ENCODE assay signal across 1 cellular context in genomic region chr11:119025978-119026766, GRCh38.
TF ChIP-seq lines count a peak whose summit lies in the region.

No MANE protein-coding gene starts in this region.

TF ChIP-seq in HepG2, 621 proteins besides CTCF, POLR2A, EP300 and RAD21 (continued from another document):
- peak; percentile 42 for TF ChIP-seq ARID4A (CRISPR knock-in tag; IDR thresholded peaks at IDR 0.05; ENCODE audit: borderline replicate concordance)
- peak; percentile 53; the same call in 1 of the 2 replicates for TF ChIP-seq ZNF251 (CRISPR knock-in tag; IDR thresholded peaks at IDR 0.05)
- TF ChIP-seq BHLHE40 (IDR thresholded peaks at IDR 0.05; ENCODE audit: low read length): peak; percentile 36; the same call in 1 of the 2 replicates
- TF ChIP-seq, protein P1, sequence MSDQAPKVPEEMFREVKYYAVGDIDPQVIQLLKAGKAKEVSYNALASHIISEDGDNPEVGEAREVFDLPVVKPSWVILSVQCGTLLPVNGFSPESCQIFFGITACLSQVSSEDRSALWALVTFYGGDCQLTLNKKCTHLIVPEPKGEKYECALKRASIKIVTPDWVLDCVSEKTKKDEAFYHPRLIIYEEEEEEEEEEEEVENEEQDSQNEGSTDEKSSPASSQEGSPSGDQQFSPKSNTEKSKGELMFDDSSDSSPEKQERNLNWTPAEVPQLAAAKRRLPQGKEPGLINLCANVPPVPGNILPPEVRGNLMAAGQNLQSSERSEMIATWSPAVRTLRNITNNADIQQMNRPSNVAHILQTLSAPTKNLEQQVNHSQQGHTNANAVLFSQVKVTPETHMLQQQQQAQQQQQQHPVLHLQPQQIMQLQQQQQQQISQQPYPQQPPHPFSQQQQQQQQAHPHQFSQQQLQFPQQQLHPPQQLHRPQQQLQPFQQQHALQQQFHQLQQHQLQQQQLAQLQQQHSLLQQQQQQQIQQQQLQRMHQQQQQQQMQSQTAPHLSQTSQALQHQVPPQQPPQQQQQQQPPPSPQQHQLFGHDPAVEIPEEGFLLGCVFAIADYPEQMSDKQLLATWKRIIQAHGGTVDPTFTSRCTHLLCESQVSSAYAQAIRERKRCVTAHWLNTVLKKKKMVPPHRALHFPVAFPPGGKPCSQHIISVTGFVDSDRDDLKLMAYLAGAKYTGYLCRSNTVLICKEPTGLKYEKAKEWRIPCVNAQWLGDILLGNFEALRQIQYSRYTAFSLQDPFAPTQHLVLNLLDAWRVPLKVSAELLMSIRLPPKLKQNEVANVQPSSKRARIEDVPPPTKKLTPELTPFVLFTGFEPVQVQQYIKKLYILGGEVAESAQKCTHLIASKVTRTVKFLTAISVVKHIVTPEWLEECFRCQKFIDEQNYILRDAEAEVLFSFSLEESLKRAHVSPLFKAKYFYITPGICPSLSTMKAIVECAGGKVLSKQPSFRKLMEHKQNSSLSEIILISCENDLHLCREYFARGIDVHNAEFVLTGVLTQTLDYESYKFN (CRISPR knock-in tag; conservative IDR thresholded peaks at IDR 0.05): peak; percentile 56; the same call in 1 of the 2 replicates
- peak; percentile 75 for TF ChIP-seq MAX (IDR thresholded peaks at IDR 0.05)
- peak; percentile 60; the same call in 1 of the 2 replicates for TF ChIP-seq CEBPB (IDR thresholded peaks at IDR 0.05; ENCODE audit: borderline replicate concordance, low read depth, low read length)
- no peak for TF ChIP-seq ZNF333 (CRISPR knock-in tag; IDR thresholded peaks at IDR 0.05; ENCODE audit: borderline replicate concordance)
- peak; percentile 66 for TF ChIP-seq ZFX (CRISPR knock-in tag; IDR thresholded peaks at IDR 0.05; ENCODE audit: low read depth)
- 0 out of 2 replicates have a peak, but pooled peaks have one; percentile 23 for TF ChIP-seq SSRP1 (CRISPR knock-in tag; IDR thresholded peaks at IDR 0.05)
- TF ChIP-seq ZNF430 (CRISPR knock-in tag; IDR thresholded peaks at IDR 0.05): 0 out of 2 replicates have a peak, but pooled peaks have one; percentile 10
- no peak for TF ChIP-seq EEA1 (CRISPR knock-in tag; IDR thresholded peaks at IDR 0.05; ENCODE audit: borderline replicate concordance)
- TF ChIP-seq YEATS2 (CRISPR knock-in tag; IDR thresholded peaks at IDR 0.05; ENCODE audit: borderline replicate concordance): no peak
- TF ChIP-seq ZNF713 (CRISPR knock-in tag; IDR thresholded peaks at IDR 0.05): 0 out of 2 replicates have a peak, but pooled peaks have one; percentile 42
- 0 out of 2 replicates have a peak, but pooled peaks have one; percentile 23 for TF ChIP-seq KDM6A (CRISPR knock-in tag; IDR thresholded peaks at IDR 0.05; ENCODE audit: low read depth)
- TF ChIP-seq ZNF776 (CRISPR knock-in tag; IDR thresholded peaks at IDR 0.05): 0 out of 2 replicates have a peak, but pooled peaks have one; percentile 23
- TF ChIP-seq CEBPG (CRISPR knock-in tag; IDR thresholded peaks at IDR 0.05): peak; percentile 37
- TF ChIP-seq, protein P2, sequence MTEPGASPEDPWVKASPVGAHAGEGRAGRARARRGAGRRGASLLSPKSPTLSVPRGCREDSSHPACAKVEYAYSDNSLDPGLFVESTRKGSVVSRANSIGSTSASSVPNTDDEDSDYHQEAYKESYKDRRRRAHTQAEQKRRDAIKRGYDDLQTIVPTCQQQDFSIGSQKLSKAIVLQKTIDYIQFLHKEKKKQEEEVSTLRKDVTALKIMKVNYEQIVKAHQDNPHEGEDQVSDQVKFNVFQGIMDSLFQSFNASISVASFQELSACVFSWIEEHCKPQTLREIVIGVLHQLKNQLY (CRISPR knock-in tag; IDR thresholded peaks at IDR 0.05): no peak
- TF ChIP-seq ZNF331 (CRISPR knock-in tag; IDR thresholded peaks at IDR 0.05): 0 out of 2 replicates have a peak, but pooled peaks have one; percentile 22
- TF ChIP-seq GATAD2A (CRISPR knock-in tag; IDR thresholded peaks at IDR 0.05): peak; percentile 47
- TF ChIP-seq, protein P3, sequence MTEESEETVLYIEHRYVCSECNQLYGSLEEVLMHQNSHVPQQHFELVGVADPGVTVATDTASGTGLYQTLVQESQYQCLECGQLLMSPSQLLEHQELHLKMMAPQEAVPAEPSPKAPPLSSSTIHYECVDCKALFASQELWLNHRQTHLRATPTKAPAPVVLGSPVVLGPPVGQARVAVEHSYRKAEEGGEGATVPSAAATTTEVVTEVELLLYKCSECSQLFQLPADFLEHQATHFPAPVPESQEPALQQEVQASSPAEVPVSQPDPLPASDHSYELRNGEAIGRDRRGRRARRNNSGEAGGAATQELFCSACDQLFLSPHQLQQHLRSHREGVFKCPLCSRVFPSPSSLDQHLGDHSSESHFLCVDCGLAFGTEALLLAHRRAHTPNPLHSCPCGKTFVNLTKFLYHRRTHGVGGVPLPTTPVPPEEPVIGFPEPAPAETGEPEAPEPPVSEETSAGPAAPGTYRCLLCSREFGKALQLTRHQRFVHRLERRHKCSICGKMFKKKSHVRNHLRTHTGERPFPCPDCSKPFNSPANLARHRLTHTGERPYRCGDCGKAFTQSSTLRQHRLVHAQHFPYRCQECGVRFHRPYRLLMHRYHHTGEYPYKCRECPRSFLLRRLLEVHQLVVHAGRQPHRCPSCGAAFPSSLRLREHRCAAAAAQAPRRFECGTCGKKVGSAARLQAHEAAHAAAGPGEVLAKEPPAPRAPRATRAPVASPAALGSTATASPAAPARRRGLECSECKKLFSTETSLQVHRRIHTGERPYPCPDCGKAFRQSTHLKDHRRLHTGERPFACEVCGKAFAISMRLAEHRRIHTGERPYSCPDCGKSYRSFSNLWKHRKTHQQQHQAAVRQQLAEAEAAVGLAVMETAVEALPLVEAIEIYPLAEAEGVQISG (CRISPR knock-in tag; IDR thresholded peaks at IDR 0.05): 0 out of 2 replicates have a peak, but pooled peaks have one; percentile 14
- TF ChIP-seq, protein P4, sequence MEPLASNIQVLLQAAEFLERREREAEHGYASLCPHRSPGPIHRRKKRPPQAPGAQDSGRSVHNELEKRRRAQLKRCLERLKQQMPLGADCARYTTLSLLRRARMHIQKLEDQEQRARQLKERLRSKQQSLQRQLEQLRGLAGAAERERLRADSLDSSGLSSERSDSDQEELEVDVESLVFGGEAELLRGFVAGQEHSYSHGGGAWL (CRISPR knock-in tag; IDR thresholded peaks at IDR 0.05): no peak
- TF ChIP-seq, protein P5, sequence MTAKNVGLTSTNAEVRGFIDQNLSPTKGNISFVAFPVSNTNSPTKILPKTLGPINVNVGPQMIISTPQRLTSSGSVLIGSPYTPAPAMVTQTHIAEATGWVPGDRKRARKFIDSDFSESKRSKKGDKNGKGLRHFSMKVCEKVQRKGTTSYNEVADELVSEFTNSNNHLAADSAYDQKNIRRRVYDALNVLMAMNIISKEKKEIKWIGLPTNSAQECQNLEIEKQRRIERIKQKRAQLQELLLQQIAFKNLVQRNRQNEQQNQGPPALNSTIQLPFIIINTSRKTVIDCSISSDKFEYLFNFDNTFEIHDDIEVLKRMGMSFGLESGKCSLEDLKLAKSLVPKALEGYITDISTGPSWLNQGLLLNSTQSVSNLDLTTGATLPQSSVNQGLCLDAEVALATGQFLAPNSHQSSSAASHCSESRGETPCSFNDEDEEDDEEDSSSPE (CRISPR knock-in tag; IDR thresholded peaks at IDR 0.05): 0 out of 2 replicates have a peak, but pooled peaks have one; percentile 30
- no peak for TF ChIP-seq KMT2B (CRISPR knock-in tag; IDR thresholded peaks at IDR 0.05)
- TF ChIP-seq NR2C2 (CRISPR knock-in tag; IDR thresholded peaks at IDR 0.05; ENCODE audit: borderline replicate concordance): 0 out of 2 replicates have a peak, but pooled peaks have one; percentile 31
- peak; percentile 53; the same call in 1 of the 2 replicates for TF ChIP-seq MED1 (CRISPR knock-in tag; IDR thresholded peaks at IDR 0.05)
- TF ChIP-seq, protein P6, sequence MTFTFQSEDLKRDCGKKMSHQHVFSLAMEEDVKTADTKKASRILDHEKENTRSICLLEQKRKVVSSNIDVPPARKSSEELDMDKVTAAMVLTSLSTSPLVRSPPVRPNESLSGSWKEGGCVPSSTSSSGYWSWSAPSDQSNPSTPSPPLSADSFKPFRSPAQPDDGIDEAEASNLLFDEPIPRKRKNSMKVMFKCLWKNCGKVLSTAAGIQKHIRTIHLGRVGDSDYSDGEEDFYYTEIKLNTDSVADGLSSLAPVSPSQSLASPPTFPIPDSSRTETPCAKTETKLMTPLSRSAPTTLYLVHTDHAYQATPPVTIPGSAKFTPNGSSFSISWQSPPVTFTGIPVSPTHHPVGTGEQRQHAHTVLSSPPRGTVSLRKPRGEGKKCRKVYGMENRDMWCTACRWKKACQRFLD (CRISPR knock-in tag; IDR thresholded peaks at IDR 0.05; ENCODE audit: borderline replicate concordance): no peak
- no peak for TF ChIP-seq YY1 (IDR thresholded peaks at IDR 0.05; ENCODE audit: insufficient read depth, insufficient replicate concordance, low read depth, low read length)
- peak; percentile 69; the same call in 1 of the 2 replicates for TF ChIP-seq MYC (CRISPR knock-in tag; IDR thresholded peaks at IDR 0.05; ENCODE audit: borderline replicate concordance)
